12 cellular contexts compared by ENCODE assay signal in the genomic region with DNA sequence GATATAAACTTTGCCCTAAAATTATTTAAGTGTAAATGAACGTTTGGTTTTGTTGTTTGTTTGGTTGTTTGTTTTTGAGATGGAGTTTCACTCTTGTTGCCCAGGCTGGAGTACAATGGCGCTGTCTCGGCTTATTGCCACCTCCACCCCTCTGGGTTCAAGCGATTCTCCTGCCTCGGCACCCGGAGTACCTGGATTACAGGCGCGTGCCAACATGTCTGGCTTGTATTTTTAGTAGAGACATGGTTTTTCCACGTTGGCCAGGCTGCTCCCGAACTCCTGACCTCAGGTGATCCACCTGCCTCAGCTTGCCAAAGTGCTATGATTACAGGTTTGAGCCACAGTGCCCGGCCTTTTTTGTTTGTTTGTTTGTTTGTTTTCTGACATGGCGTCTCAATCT.
DNase-seq lines count a peak whose midpoint lies in the region; ATAC-seq, FAIRE-seq and TF ChIP-seq lines count a peak whose summit lies in the region.
"Had no signal": no experiment of that assay in that cellular context is flagged by ENCODE, and none has a peak within 500 bp of the region (broad histone marks: within the 10 kb centered on the region; RNA-seq: fewer than 3 reads in every experiment).

No MANE protein-coding gene starts in this region.

- no peak for DNase-seq in activated CD8-positive, alpha-beta T cell treated with anti-CD3 and anti-CD28 coated beads for 36 hours
- no peak for DNase-seq in activated CD8-positive, alpha-beta T cell treated with anti-CD3 and anti-CD28 coated beads, Interleukin-2, amount 10 ng/mL, durations not matched to agents 7 days and 5 days
- DNase-seq in activated CD4-positive, alpha-beta memory T cell treated with anti-CD3 and anti-CD28 coated beads for 36 hours, result no peak
- DNase-seq in kidney (no peak), GM10248 (ENCODE audit: extremely low spot score) (no peak), NCI-H774 (lab: John Stamatoyannopoulos, UW) (no peak), MG63 (no peak)
- DNase-seq: activated CD4-positive, alpha-beta T cell treated with anti-CD3 and anti-CD28 coated beads for 1 hour; AML-193; stimulated activated CD4-positive, alpha-beta T cell treated with anti-CD3 and anti-CD28 coated beads, Interleukin-2, amount 100 ng/mL, for 48 hours had no signal

- H3K36me3 ChIP-seq in kidney (ENCODE audit: control insufficient read depth in 1 of 2, insufficient read depth in 2 of 2, low read length in 2 of 2), result no peaks in the 10 kb centered on the region
- no peaks in the 10 kb centered on the region for H3K36me3 ChIP-seq in MG63
- H3K36me3 ChIP-seq: Peyer's patch had no signal

- H3K4me1 ChIP-seq in kidney (ENCODE audit: control insufficient read depth in 1 of 2, insufficient read depth in 1 of 2, low read depth in 1 of 2, low read length in 2 of 2), result peaks cover 5 to 14% of the 10 kb centered on the region in 2 donors

- peak overlapping the region; percentile 99 for H3K27ac Mint-ChIP-seq in activated CD8-positive, alpha-beta T cell treated with anti-CD3 and anti-CD28 coated beads for 36 hours
- no peak overlapping the region for H3K27ac Mint-ChIP-seq in activated CD8-positive, alpha-beta T cell treated with anti-CD3 and anti-CD28 coated beads, Interleukin-2, amount 10 ng/mL, durations not matched to agents 7 days and 5 days
- H3K27ac Mint-ChIP-seq in activated CD4-positive, alpha-beta memory T cell treated with anti-CD3 and anti-CD28 coated beads for 36 hours, result peak overlapping the region; percentile 99

- H3K9ac ChIP-seq in kidney (ENCODE audit: low read length in 2 of 2), result peak overlapping the region in 1 of 2 donors; percentile 51

- no peaks in the 10 kb centered on the region for H3K27me3 Mint-ChIP-seq in activated CD8-positive, alpha-beta T cell treated with anti-CD3 and anti-CD28 coated beads for 36 hours
- no peaks in the 10 kb centered on the region for H3K27me3 Mint-ChIP-seq in activated CD8-positive, alpha-beta T cell treated with anti-CD3 and anti-CD28 coated beads, Interleukin-2, amount 10 ng/mL, durations not matched to agents 7 days and 5 days (ENCODE audit: low read depth)
- H3K27me3 Mint-ChIP-seq in activated CD4-positive, alpha-beta memory T cell treated with anti-CD3 and anti-CD28 coated beads for 36 hours, result no peaks in the 10 kb centered on the region

- CTCF ChIA-PET in activated CD8-positive, alpha-beta T cell treated with anti-CD3 and anti-CD28 coated beads for 36 hours (lab: Charles Lee), result interaction anchor here (1.0 to 2.0 kb wide), 4 partner anchors 72 to 106 kb away, joined by 3 to 10 read pairs (median 4); no protein-coding TSS in a partner anchor
- CTCF ChIA-PET in activated CD8-positive, alpha-beta T cell treated with anti-CD3 and anti-CD28 coated beads, Interleukin-2, amount 10 ng/mL, durations not matched to agents 7 days and 5 days (lab: Charles Lee), result interaction anchor here (1.3 to 5.1 kb wide), 5 partner anchors 7 to 104 kb away, joined by 3 to 90 read pairs (median 33); no protein-coding TSS in a partner anchor
- CTCF ChIA-PET in activated CD4-positive, alpha-beta memory T cell treated with anti-CD3 and anti-CD28 coated beads for 36 hours (lab: Charles Lee), result interaction anchor here (1.5 to 5.3 kb wide), 4 partner anchors 16 to 105 kb away, joined by 5 to 79 read pairs (median 7); no protein-coding TSS in a partner anchor
- CTCF ChIA-PET in GM10248 (lab: Yijun Ruan, JAX), result interaction anchor here (4.9 to 5.4 kb wide), 3 partner anchors 19 to 104 kb away, joined by 36 to 104 read pairs (median 42); no protein-coding TSS in a partner anchor

- ATAC-seq in activated CD8-positive, alpha-beta T cell treated with anti-CD3 and anti-CD28 coated beads for 36 hours, result no peak
- ATAC-seq in activated CD8-positive, alpha-beta T cell treated with anti-CD3 and anti-CD28 coated beads, Interleukin-2, amount 10 ng/mL, durations not matched to agents 7 days and 5 days, result no peak

- no peak for FAIRE-seq in kidney (lab: Jason Lieb, UNC)

- H3K9me3 Mint-ChIP-seq in activated CD8-positive, alpha-beta T cell treated with anti-CD3 and anti-CD28 coated beads for 36 hours, result no peaks in the 10 kb centered on the region
- H3K9me3 Mint-ChIP-seq in activated CD8-positive, alpha-beta T cell treated with anti-CD3 and anti-CD28 coated beads, Interleukin-2, amount 10 ng/mL, durations not matched to agents 7 days and 5 days (ENCODE audit: insufficient read depth), result no peaks in the 10 kb centered on the region
- H3K9me3 Mint-ChIP-seq in activated CD4-positive, alpha-beta memory T cell treated with anti-CD3 and anti-CD28 coated beads for 36 hours, result no peaks in the 10 kb centered on the region

- H3K9me3 ChIP-seq in kidney (ENCODE audit: control insufficient read depth in 1 of 2, low read length in 2 of 2) (no peaks in the 10 kb centered on the region), MG63 (no peaks in the 10 kb centered on the region)
- H3K9me3 ChIP-seq: Peyer's patch had no signal

- peaks cover 45% of the 10 kb centered on the region for H3K4me1 Mint-ChIP-seq in activated CD8-positive, alpha-beta T cell treated with anti-CD3 and anti-CD28 coated beads for 36 hours (ENCODE audit: low read depth)
- peaks cover 55% of the 10 kb centered on the region for H3K4me1 Mint-ChIP-seq in activated CD8-positive, alpha-beta T cell treated with anti-CD3 and anti-CD28 coated beads, Interleukin-2, amount 10 ng/mL, durations not matched to agents 7 days and 5 days (ENCODE audit: low read depth)
- peaks cover 41% of the 10 kb centered on the region for H3K4me1 Mint-ChIP-seq in activated CD4-positive, alpha-beta memory T cell treated with anti-CD3 and anti-CD28 coated beads for 36 hours (ENCODE audit: low read depth)

- H3K4me3 ChIP-seq in kidney (ENCODE audit: low read length in 2 of 2) (peak overlapping the region; percentile 41 to 72), MG63 (no peak overlapping the region)

- TF ChIP-seq CTCF in activated CD8-positive, alpha-beta T cell treated with anti-CD3 and anti-CD28 coated beads for 36 hours (IDR thresholded peaks at IDR 0.05), result no peak
- TF ChIP-seq CTCF in kidney (IDR thresholded peaks at IDR 0.05; ENCODE audit: borderline replicate concordance, extremely low read depth, insufficient read depth) (no peak), GM10248 (IDR thresholded peaks at IDR 0.05; ENCODE audit: control extremely low read depth, extremely low read depth, low read depth, missing control alignments) (no peak)

- H3K36me3 Mint-ChIP-seq in activated CD8-positive, alpha-beta T cell treated with anti-CD3 and anti-CD28 coated beads for 36 hours (ENCODE audit: low read depth), result peaks cover 5% of the 10 kb centered on the region
- H3K36me3 Mint-ChIP-seq in activated CD8-positive, alpha-beta T cell treated with anti-CD3 and anti-CD28 coated beads, Interleukin-2, amount 10 ng/mL, durations not matched to agents 7 days and 5 days (ENCODE audit: low read depth), result peaks cover 7% of the 10 kb centered on the region
- peaks cover 2% of the 10 kb centered on the region for H3K36me3 Mint-ChIP-seq in activated CD4-positive, alpha-beta memory T cell treated with anti-CD3 and anti-CD28 coated beads for 36 hours

- POLR2A ChIA-PET in activated CD8-positive, alpha-beta T cell treated with anti-CD3 and anti-CD28 coated beads for 36 hours (lab: Charles Lee), result interaction anchor here (2.0 to 6.3 kb wide), 5 partner anchors 9 to 88 kb away, joined by 5 to 226 read pairs (median 51); partner anchors contain the start of gene CHD2
- POLR2A ChIA-PET in activated CD8-positive, alpha-beta T cell treated with anti-CD3 and anti-CD28 coated beads, Interleukin-2, amount 10 ng/mL, durations not matched to agents 7 days and 5 days (lab: Charles Lee), result interaction anchor here (0.8 to 8.2 kb wide), 10 partner anchors 9 to 106 kb away, joined by 3 to 401 read pairs (median 22); partner anchors contain the start of gene CHD2
- POLR2A ChIA-PET in activated CD4-positive, alpha-beta memory T cell treated with anti-CD3 and anti-CD28 coated beads for 36 hours (lab: Charles Lee), result interaction anchor here (1.3 to 7.1 kb wide), 5 partner anchors 19 to 93 kb away, joined by 4 to 295 read pairs (median 94); partner anchors contain the start of gene CHD2
- POLR2A ChIA-PET in GM10248 (lab: Yijun Ruan, JAX), result interaction anchor here (1.3 to 1.8 kb wide), 2 partner anchors 70 to 88 kb away, joined by 6 to 7 read pairs; partner anchors contain the start of gene CHD2

- H3K4me3 Mint-ChIP-seq in activated CD8-positive, alpha-beta T cell treated with anti-CD3 and anti-CD28 coated beads for 36 hours, result no peak overlapping the region
- no peak overlapping the region for H3K4me3 Mint-ChIP-seq in activated CD8-positive, alpha-beta T cell treated with anti-CD3 and anti-CD28 coated beads, Interleukin-2, amount 10 ng/mL, durations not matched to agents 7 days and 5 days
- peak overlapping the region; percentile 51 for H3K4me3 Mint-ChIP-seq in activated CD4-positive, alpha-beta memory T cell treated with anti-CD3 and anti-CD28 coated beads for 36 hours

- peak overlapping the region; percentile 32 to 98 for H3K27ac ChIP-seq in kidney (ENCODE audit: low read depth in 2 of 2, low read length in 2 of 2)
- H3K27ac ChIP-seq in temporal lobe (ENCODE audit: low read depth, low read length), result peak overlapping the region; percentile 99

- no peaks in the 10 kb centered on the region for H3K27me3 ChIP-seq in MG63
- H3K27me3 ChIP-seq: Peyer's patch had no signal

- intact Hi-C loops in activated CD8-positive, alpha-beta T cell treated with anti-CD3 and anti-CD28 coated beads for 36 hours (cut with micrococcal nuclease), result no loop called here
- intact Hi-C loops in activated CD4-positive, alpha-beta memory T cell treated with anti-CD3 and anti-CD28 coated beads for 36 hours (cut with micrococcal nuclease), result no loop called here
- intact Hi-C loops in kidney (cut with DNase I), result no loop called here
